ENCODE assay signal across 8 cellular contexts in genomic region chr17:2222901-2223616, GRCh38.
DNase-seq lines count a peak whose midpoint lies in the region; ATAC-seq and TF ChIP-seq lines count a peak whose summit lies in the region.
"Had no signal": no experiment of that assay in that cellular context is flagged by ENCODE, and none has a peak within 500 bp of the region (broad histone marks: within the 10 kb centered on the region; RNA-seq: fewer than 3 reads in every experiment).

No MANE protein-coding gene starts in this region.

- H3K23me2 ChIP-seq in H9 (ENCODE audit: insufficient read length, low read depth, low read length, poor library complexity, severe bottlenecking): no peaks in the 10 kb centered on the region

- H2BK5ac ChIP-seq in H9 (ENCODE audit: insufficient read length, low read length): no peak overlapping the region

- H3K4me2 ChIP-seq in H9 (ENCODE audit: insufficient read depth, insufficient read length, low read length): no peak overlapping the region

- H3K9me3 ChIP-seq in esophagus squamous epithelium (no peaks in the 10 kb centered on the region), H9 (ENCODE audit: control insufficient read depth, low read depth, low read length) (no peaks in the 10 kb centered on the region)

- H4K91ac ChIP-seq in H9 (ENCODE audit: insufficient read length, low read depth, low read length): no peak overlapping the region

- no peak overlapping the region for H2AFZ ChIP-seq in H9 (ENCODE audit: low read length)
- H2AFZ ChIP-seq: parathyroid adenoma had no signal

- no peak overlapping the region for H2BK120ac ChIP-seq in H9 (ENCODE audit: low read depth, low read length, poor library complexity, severe bottlenecking)

- ATAC-seq in GM21390 (IDR thresholded peaks at IDR 0.05; ENCODE audit: unreplicated experiment) (peak; percentile 62), sciatic nerve (peak; percentile 93), HG02884 (IDR thresholded peaks at IDR 0.05; ENCODE audit: unreplicated experiment) (no peak), GM19455 (IDR thresholded peaks at IDR 0.05; ENCODE audit: unreplicated experiment) (no peak)
- peak; percentile 82 for ATAC-seq in activated CD8-positive, alpha-beta T cell treated with anti-CD3 and anti-CD28 coated beads, Interleukin-2, amount 10 ng/mL, durations not matched to agents 7 days and 5 days

- H3K27ac ChIP-seq in esophagus squamous epithelium: peak overlapping the region; percentile 7 to 69 (median 54)
- H3K27ac ChIP-seq in H9 (ENCODE audit: insufficient read length, low read depth, low read length): no peak overlapping the region
- H3K27ac ChIP-seq: parathyroid adenoma had no signal

- no peak overlapping the region for H3K14ac ChIP-seq in H9 (ENCODE audit: insufficient read depth, low read length)

- H3K4me3 Mint-ChIP-seq in activated CD8-positive, alpha-beta T cell treated with anti-CD3 and anti-CD28 coated beads, Interleukin-2, amount 10 ng/mL, durations not matched to agents 7 days and 5 days: no peak overlapping the region
- H3K4me3 Mint-ChIP-seq in H9: no peak overlapping the region

- no peak overlapping the region for H2BK20ac ChIP-seq in H9 (ENCODE audit: low read depth, low read length, poor library complexity, severe bottlenecking)

- no peak overlapping the region for H4K8ac ChIP-seq in H9 (replicated peaks; ENCODE audit: insufficient read length, low read depth, low read length)

- no peak overlapping the region for H2AK5ac ChIP-seq in H9 (ENCODE audit: insufficient read length, low read length)

- TF ChIP-seq CTCF in esophagus squamous epithelium (IDR thresholded peaks at IDR 0.05) (no peak), H9 (conservative IDR thresholded peaks at IDR 0.05) (no peak)

- H3T11ph ChIP-seq in H9 (ENCODE audit: low read length): no peak overlapping the region

- no peaks in the 10 kb centered on the region for H3K9me3 Mint-ChIP-seq in activated CD8-positive, alpha-beta T cell treated with anti-CD3 and anti-CD28 coated beads, Interleukin-2, amount 10 ng/mL, durations not matched to agents 7 days and 5 days (ENCODE audit: insufficient read depth)
- H3K9me3 Mint-ChIP-seq in H9: no peaks in the 10 kb centered on the region

- H3K79me1 ChIP-seq in H9 (ENCODE audit: insufficient read depth, low read depth, low read length, poor library complexity, severe bottlenecking): no peaks in the 10 kb centered on the region

- peaks cover 50% of the 10 kb centered on the region for H3K36me3 Mint-ChIP-seq in activated CD8-positive, alpha-beta T cell treated with anti-CD3 and anti-CD28 coated beads, Interleukin-2, amount 10 ng/mL, durations not matched to agents 7 days and 5 days (ENCODE audit: low read depth)
- peaks cover 0 to 9% (median 8%) of the 10 kb centered on the region in 3 experiments; a peak in 4 of 7 replicates for H3K36me3 Mint-ChIP-seq in H9 (ENCODE audit: insufficient read depth in 1 of 3, low read depth in 3 of 3)

- peaks cover 0 to 32% (median 0%) of the 10 kb centered on the region in 3 donors for H3K36me3 ChIP-seq in esophagus squamous epithelium

- H3K4me3 ChIP-seq in esophagus squamous epithelium: no peak overlapping the region

- H2BK15ac ChIP-seq in H9 (ENCODE audit: low read depth, low read length): no peak overlapping the region

- no peak overlapping the region for H3K4ac ChIP-seq in H9 (ENCODE audit: low read depth, low read length)

- intact Hi-C loops in esophagus squamous epithelium (cut with DNase I) (no loop called here), sciatic nerve (cut with DNase I) (no loop called here)

- TF ChIP-seq POLR2A in esophagus squamous epithelium (IDR thresholded peaks at IDR 0.05): no peak

- H3K27me3 ChIP-seq in esophagus squamous epithelium (no peaks in the 10 kb centered on the region), H9 (ENCODE audit: insufficient read depth, low read length) (no peaks in the 10 kb centered on the region)

- no peaks in the 10 kb centered on the region for H3K27me3 Mint-ChIP-seq in activated CD8-positive, alpha-beta T cell treated with anti-CD3 and anti-CD28 coated beads, Interleukin-2, amount 10 ng/mL, durations not matched to agents 7 days and 5 days (ENCODE audit: low read depth)
- H3K27me3 Mint-ChIP-seq in H9 (ENCODE audit: low read depth): no peaks in the 10 kb centered on the region

- H2BK12ac ChIP-seq in H9 (ENCODE audit: insufficient read length, low read depth, low read length): no peak overlapping the region

- WGBS in esophagus squamous epithelium, 2 donors: 13 to 35% methylated on average over 9 to 10 of the region's 10 CpGs
- WGBS in H9 (ENCODE audit: extremely low coverage, insufficient read length, low lambda C conversion rate): no CpG with 5 or more reads among the region's 10 CpGs

- H4K5ac ChIP-seq in H9 (ENCODE audit: insufficient read length, low read depth, low read length): no peak overlapping the region

- peaks cover 7 to 38% (median 14%) of the 10 kb centered on the region in 3 donors for H3K4me1 ChIP-seq in esophagus squamous epithelium
- no peaks in the 10 kb centered on the region for H3K4me1 ChIP-seq in H9 (ENCODE audit: insufficient read depth, low read length)

- POLR2A ChIA-PET in activated CD8-positive, alpha-beta T cell treated with anti-CD3 and anti-CD28 coated beads, Interleukin-2, amount 10 ng/mL, durations not matched to agents 7 days and 5 days (lab: Charles Lee): interaction anchor here (0.6 to 2.2 kb wide), 5 partner anchors 9 to 133 kb away, joined by 3 to 5 read pairs (median 4); no protein-coding TSS in a partner anchor

- no peaks in the 10 kb centered on the region for H4K20me1 ChIP-seq in H9 (ENCODE audit: control insufficient read depth, insufficient read depth, insufficient read length)

- CTCF ChIA-PET in activated CD8-positive, alpha-beta T cell treated with anti-CD3 and anti-CD28 coated beads, Interleukin-2, amount 10 ng/mL, durations not matched to agents 7 days and 5 days (lab: Charles Lee): interaction anchor here (0.6 to 4.3 kb wide), 19 partner anchors 8 to 168 kb away, joined by 3 to 38 read pairs (median 6); partner anchors contain the start of gene HIC1

- DNase-seq in activated CD8-positive, alpha-beta T cell treated with anti-CD3 and anti-CD28 coated beads, Interleukin-2, amount 10 ng/mL, durations not matched to agents 7 days and 5 days: peak; percentile 62
- no peak for DNase-seq in esophagus squamous epithelium (lab: John Stamatoyannopoulos, UW)
- DNase-seq in sciatic nerve (ENCODE audit: low spot score): no peak
- no peak for DNase-seq in H9

- no peaks in the 10 kb centered on the region for H3K79me2 ChIP-seq in H9 (ENCODE audit: insufficient read depth, low read length)

- no peak overlapping the region for H3K18ac ChIP-seq in H9 (ENCODE audit: insufficient read length, low read depth, low read length)

- peak overlapping the region; percentile 26 for H3K27ac Mint-ChIP-seq in activated CD8-positive, alpha-beta T cell treated with anti-CD3 and anti-CD28 coated beads, Interleukin-2, amount 10 ng/mL, durations not matched to agents 7 days and 5 days
- H3K27ac Mint-ChIP-seq in H9: no peak overlapping the region; a peak in 1 of 7 replicates

- H3K4me1 Mint-ChIP-seq in activated CD8-positive, alpha-beta T cell treated with anti-CD3 and anti-CD28 coated beads, Interleukin-2, amount 10 ng/mL, durations not matched to agents 7 days and 5 days (ENCODE audit: low read depth): peaks cover 41% of the 10 kb centered on the region
- peaks cover 2 to 6% of the 10 kb centered on the region in 2 experiments; a peak in 2 of 4 replicates for H3K4me1 Mint-ChIP-seq in H9

- H3K9ac ChIP-seq in H9 (ENCODE audit: extremely low read depth, insufficient read length, low read length): no peak overlapping the region
- H3K9ac ChIP-seq: parathyroid adenoma had no signal

- no peak overlapping the region for H3K56ac ChIP-seq in H9 (ENCODE audit: insufficient read length, low read depth, low read length)

- H3K23ac ChIP-seq in H9 (ENCODE audit: insufficient read length, low read depth, low read length): no peak overlapping the region

Comparison
In these comparisons a context has a peak if more than half of its experiments do, and no peak if none do; other contexts are left out.
1. ATAC-seq: peak in GM21390 (single experiment), activated CD8-positive, alpha-beta T cell treated with anti-CD3 and anti-CD28 coated beads, Interleukin-2, amount 10 ng/mL, durations not matched to agents 7 days and 5 days (single experiment) and sciatic nerve (single experiment); none in HG02884 (single experiment) and GM19455 (single experiment).